Comparison of ENCODE assay signal across 1 cellular context in genomic region chr11:18722293-18722637, GRCh38.
TF ChIP-seq lines count a peak whose summit lies in the region.

No MANE protein-coding gene starts in this region.

TF ChIP-seq in SK-N-SH, 30 proteins besides CTCF, POLR2A, EP300 and RAD21 (continued from another document):
- TF ChIP-seq, protein P1, sequence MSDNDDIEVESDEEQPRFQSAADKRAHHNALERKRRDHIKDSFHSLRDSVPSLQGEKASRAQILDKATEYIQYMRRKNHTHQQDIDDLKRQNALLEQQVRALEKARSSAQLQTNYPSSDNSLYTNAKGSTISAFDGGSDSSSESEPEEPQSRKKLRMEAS (IDR thresholded peaks at IDR 0.05; ENCODE audit: low read depth), result no peak
- TF ChIP-seq TEAD4 (IDR thresholded peaks at IDR 0.05; ENCODE audit: borderline replicate concordance, insufficient read depth) (no peak), RCOR1 (IDR thresholded peaks at IDR 0.05; ENCODE audit: low read length) (no peak)
- TF ChIP-seq, protein P2, sequence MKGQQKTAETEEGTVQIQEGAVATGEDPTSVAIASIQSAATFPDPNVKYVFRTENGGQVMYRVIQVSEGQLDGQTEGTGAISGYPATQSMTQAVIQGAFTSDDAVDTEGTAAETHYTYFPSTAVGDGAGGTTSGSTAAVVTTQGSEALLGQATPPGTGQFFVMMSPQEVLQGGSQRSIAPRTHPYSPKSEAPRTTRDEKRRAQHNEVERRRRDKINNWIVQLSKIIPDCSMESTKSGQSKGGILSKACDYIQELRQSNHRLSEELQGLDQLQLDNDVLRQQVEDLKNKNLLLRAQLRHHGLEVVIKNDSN (IDR thresholded peaks at IDR 0.05; ENCODE audit: borderline replicate concordance, low read depth), result no peak
